ENCODE assay signal across 9 cellular contexts in the genomic region with DNA sequence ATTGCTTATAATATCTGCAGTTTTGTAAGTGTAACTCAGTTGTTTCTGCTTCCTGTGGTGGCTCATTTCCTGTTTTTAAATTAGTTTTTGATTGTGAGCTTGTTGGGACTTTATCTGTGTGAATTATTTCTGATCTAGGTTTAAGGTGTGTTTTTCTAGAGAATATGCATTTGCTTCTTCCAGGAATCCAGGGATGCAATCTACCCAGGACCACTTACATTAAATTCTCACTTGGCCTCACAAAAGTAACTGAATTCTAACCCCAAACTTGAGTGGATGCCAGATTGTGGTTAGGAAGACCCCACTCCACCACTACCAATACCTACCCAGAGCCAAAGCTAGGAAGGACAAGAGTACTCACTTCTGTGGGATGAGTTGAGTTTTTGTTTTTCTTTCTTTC. TPM values are rescaled to one million over a fixed set of nuclear protein-coding genes. Genes with fewer than 3 reads are reported as not detected.
DNase-seq lines count a peak whose midpoint lies in the region; ATAC-seq and TF ChIP-seq lines count a peak whose summit lies in the region.
"Had no signal": no experiment of that assay in that cellular context is flagged by ENCODE, and none has a peak within 500 bp of the region (broad histone marks: within the 10 kb centered on the region; RNA-seq: fewer than 3 reads in every experiment).

No MANE protein-coding gene starts in this region.

- ATAC-seq in SK-N-SH treated with all-trans-retinoic acid at 6 μM for 48 hours: no peak
- peak; percentile 12 for ATAC-seq in HG02798 (IDR thresholded peaks at IDR 0.05; ENCODE audit: poor library complexity, unreplicated experiment)
- peak; percentile 24 to 58 for ATAC-seq in activated naive CD4-positive, alpha-beta T cell treated with anti-CD3 and anti-CD28 coated beads, Interleukin-2, amount 50 U/mL, for 72 hours
- ATAC-seq: A549 had no signal

- H4K20me1 ChIP-seq in SK-N-SH (ENCODE audit: insufficient read depth): no peaks in the 10 kb centered on the region
- H4K20me1 ChIP-seq in smooth muscle cell (ENCODE audit: low read depth): peaks cover 9% of the 10 kb centered on the region

- H3K36me3 ChIP-seq in SK-N-SH (replicated peaks in 1 of 2; ENCODE audit: control insufficient read depth in 1 of 2, insufficient read depth in 2 of 2, low read length in 1 of 2) (peaks cover 7 to 9% of the 10 kb centered on the region in 2 experiments), smooth muscle cell (ENCODE audit: low read depth) (no peaks in the 10 kb centered on the region)

- DNase-seq in SK-N-SH: no peak
- no peak for DNase-seq in activated naive CD4-positive, alpha-beta T cell treated with anti-CD3 and anti-CD28 coated beads, Interleukin-2, amount 50 U/mL, for 72 hours (ENCODE audit: low spot score in 2 of 2)
- DNase-seq in smooth muscle cell (lab: John Stamatoyannopoulos, UW; ENCODE audit: unreplicated experiment): no peak
- no peak for DNase-seq in NCI-H128 (lab: John Stamatoyannopoulos, UW; ENCODE audit: unreplicated experiment)
- no peak for DNase-seq in NCI-H1105 treated with DMSO at 0.1 percent for 48 hours (lab: John Stamatoyannopoulos, UW)
- DNase-seq in NCI-H1436 treated with DMSO at 0.1 percent for 48 hours (lab: John Stamatoyannopoulos, UW): no peak

- TF ChIP-seq CTCF in SK-N-SH (IDR thresholded peaks at IDR 0.05): no peak
- no peak for TF ChIP-seq CTCF in smooth muscle cell (IDR thresholded peaks at IDR 0.05; ENCODE audit: borderline replicate concordance, insufficient read depth, poor library complexity, severe bottlenecking)

- H3K4me2 ChIP-seq in SK-N-SH (peak overlapping the region; percentile 25; the same call in 1 of the 2 replicates), smooth muscle cell (no peak overlapping the region)
- H3K4me2 ChIP-seq: A549 had no signal

- peak overlapping the region in 1 of 2 experiments; percentile 40; a peak in 2 of 4 replicates for H3K27ac ChIP-seq in SK-N-SH (ENCODE audit: low read depth in 2 of 2, low read length in 1 of 2)
- H3K27ac ChIP-seq in smooth muscle cell (ENCODE audit: low read depth): peak overlapping the region; percentile 52
- H3K27ac ChIP-seq: A549 had no signal

- H3K27me3 ChIP-seq in SK-N-SH (ENCODE audit: insufficient read depth) (no peaks in the 10 kb centered on the region), smooth muscle cell (ENCODE audit: low read depth) (no peaks in the 10 kb centered on the region)

- H3K79me2 ChIP-seq in SK-N-SH (ENCODE audit: insufficient read depth): peaks cover 65% of the 10 kb centered on the region
- peaks cover 40% of the 10 kb centered on the region for H3K79me2 ChIP-seq in smooth muscle cell (ENCODE audit: low read depth)

- H3K9me3 ChIP-seq in SK-N-SH (no peaks in the 10 kb centered on the region), smooth muscle cell (replicated peaks; ENCODE audit: low read depth) (no peaks in the 10 kb centered on the region)
- H3K9me3 ChIP-seq: A549 had no signal

- no peak for TF ChIP-seq EP300 in SK-N-SH (IDR thresholded peaks at IDR 0.05; ENCODE audit: borderline replicate concordance in 1 of 2, low read depth in 1 of 2, low read length in 1 of 2)

- no peak overlapping the region; the same call in 1 of the 2 replicates for H2AFZ ChIP-seq in SK-N-SH (ENCODE audit: low read depth)
- H2AFZ ChIP-seq in smooth muscle cell (ENCODE audit: low read depth): no peak overlapping the region

- peaks cover 5 to 18% of the 10 kb centered on the region in 2 donors for H3K36me3 Mint-ChIP-seq in activated naive CD4-positive, alpha-beta T cell treated with anti-CD3 and anti-CD28 coated beads, Interleukin-2, amount 50 U/mL, for 72 hours

- peaks cover 5% of the 10 kb centered on the region for H3F3A ChIP-seq in SK-N-SH (replicated peaks; ENCODE audit: insufficient read depth)
- H3F3A ChIP-seq in smooth muscle cell (ENCODE audit: low read depth): no peaks in the 10 kb centered on the region

- H3K9me2 ChIP-seq in SK-N-SH: no peaks in the 10 kb centered on the region

- H3K4me3 ChIP-seq in SK-N-SH (ENCODE audit: low read depth in 2 of 2, low read length in 1 of 2): no peak overlapping the region
- H3K4me3 ChIP-seq in smooth muscle cell: no peak overlapping the region
- H3K4me3 ChIP-seq: A549 had no signal

- H3K9ac ChIP-seq in SK-N-SH (no peak overlapping the region), smooth muscle cell (ENCODE audit: low read depth) (no peak overlapping the region)

- peak overlapping the region; percentile 82 to 95 for H3K27ac Mint-ChIP-seq in activated naive CD4-positive, alpha-beta T cell treated with anti-CD3 and anti-CD28 coated beads, Interleukin-2, amount 50 U/mL, for 72 hours

- no peaks in the 10 kb centered on the region for H3K9me3 Mint-ChIP-seq in activated naive CD4-positive, alpha-beta T cell treated with anti-CD3 and anti-CD28 coated beads, Interleukin-2, amount 50 U/mL, for 72 hours

- H3K4me1 ChIP-seq in SK-N-SH (ENCODE audit: control insufficient read depth in 1 of 2, insufficient read depth in 2 of 2, low read depth in 1 of 2, low read length in 1 of 2) (0 out of 4 replicates have a peak, but pooled peaks cover 0 to 11% of the 10 kb centered on the region in 2 experiments), smooth muscle cell (ENCODE audit: low read depth) (no peaks in the 10 kb centered on the region)
- H3K4me1 ChIP-seq: A549 had no signal

- CTCF ChIA-PET in SK-N-SH (lab: Yijun Ruan, JAX): interaction anchor here (0.6 kb wide), 1 partner anchor 11 kb away, joined by 3 read pairs; no protein-coding TSS in a partner anchor

- TF ChIP-seq RAD21 in SK-N-SH (IDR thresholded peaks at IDR 0.05; ENCODE audit: low read length): no peak

- POLR2A ChIA-PET in SK-N-SH (lab: Yijun Ruan, JAX): no interaction called here

TF ChIP-seq in SK-N-SH, 30 proteins besides CTCF, POLR2A, EP300 and RAD21 (continues in another document):
- TF ChIP-seq YY1 (IDR thresholded peaks at IDR 0.05; ENCODE audit: low read depth): no peak
- no peak for TF ChIP-seq MEF2A (IDR thresholded peaks at IDR 0.05; ENCODE audit: borderline replicate concordance, low read depth)
- no peak for TF ChIP-seq SMC3 (IDR thresholded peaks at IDR 0.05; ENCODE audit: low read depth, low read length)
- TF ChIP-seq, protein P1, sequence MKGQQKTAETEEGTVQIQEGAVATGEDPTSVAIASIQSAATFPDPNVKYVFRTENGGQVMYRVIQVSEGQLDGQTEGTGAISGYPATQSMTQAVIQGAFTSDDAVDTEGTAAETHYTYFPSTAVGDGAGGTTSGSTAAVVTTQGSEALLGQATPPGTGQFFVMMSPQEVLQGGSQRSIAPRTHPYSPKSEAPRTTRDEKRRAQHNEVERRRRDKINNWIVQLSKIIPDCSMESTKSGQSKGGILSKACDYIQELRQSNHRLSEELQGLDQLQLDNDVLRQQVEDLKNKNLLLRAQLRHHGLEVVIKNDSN (IDR thresholded peaks at IDR 0.05; ENCODE audit: borderline replicate concordance, low read depth): no peak
- TF ChIP-seq TCF12 (IDR thresholded peaks at IDR 0.05): no peak

TF ChIP-seq in SK-N-SH treated with all-trans-retinoic acid at 6 μM for 48 hours, 23 proteins besides CTCF, POLR2A, EP300 and RAD21 (continues in another document):
- TF ChIP-seq, protein P2, sequence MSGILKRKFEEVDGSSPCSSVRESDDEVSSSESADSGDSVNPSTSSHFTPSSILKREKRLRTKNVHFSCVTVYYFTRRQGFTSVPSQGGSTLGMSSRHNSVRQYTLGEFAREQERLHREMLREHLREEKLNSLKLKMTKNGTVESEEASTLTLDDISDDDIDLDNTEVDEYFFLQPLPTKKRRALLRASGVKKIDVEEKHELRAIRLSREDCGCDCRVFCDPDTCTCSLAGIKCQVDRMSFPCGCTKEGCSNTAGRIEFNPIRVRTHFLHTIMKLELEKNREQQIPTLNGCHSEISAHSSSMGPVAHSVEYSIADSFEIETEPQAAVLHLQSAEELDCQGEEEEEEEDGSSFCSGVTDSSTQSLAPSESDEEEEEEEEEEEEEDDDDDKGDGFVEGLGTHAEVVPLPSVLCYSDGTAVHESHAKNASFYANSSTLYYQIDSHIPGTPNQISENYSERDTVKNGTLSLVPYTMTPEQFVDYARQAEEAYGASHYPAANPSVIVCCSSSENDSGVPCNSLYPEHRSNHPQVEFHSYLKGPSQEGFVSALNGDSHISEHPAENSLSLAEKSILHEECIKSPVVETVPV (CRISPR knock-in tag; IDR thresholded peaks at IDR 0.05): no peak

RNA-seq across cellular contexts. Expression of a gene that starts 11.9 kb away (rescaled TPM):
- polyA plus RNA-seq in SK-N-SH (2012; rRNA removed) (3.5 and 5.3 TPM in 2 replicates), smooth muscle cell (8.5 TPM in 2 replicates)
- polyA plus RNA-seq in SK-N-SH (2012; cell fraction: cytosol; rRNA removed): 7.4 and 10.2 TPM in 2 replicates
- polyA plus RNA-seq in SK-N-SH (2012; cell fraction: nucleus; rRNA removed): 2.0 and 3.1 TPM in 2 replicates
- total RNA-seq in activated naive CD4-positive, alpha-beta T cell treated with anti-CD3 and anti-CD28 coated beads, Interleukin-2, amount 50 U/mL, for 72 hours: 10 to 100 TPM; 12.8 to 20.9 TPM
- total RNA-seq in smooth muscle cell: 17.9 and 20.3 TPM in 2 replicates

RNA-seq across cellular contexts. Expression of a gene that starts 34.9 kb away (rescaled TPM):
- 37.9 and 59.6 TPM in 2 replicates for polyA plus RNA-seq in SK-N-SH (2012; rRNA removed)
- 55.2 and 73.4 TPM in 2 replicates for polyA plus RNA-seq in SK-N-SH (2012; cell fraction: cytosol; rRNA removed)
- 32.1 and 82.3 TPM in 2 replicates for polyA plus RNA-seq in SK-N-SH (2012; cell fraction: nucleus; rRNA removed)
- 100 to 1,000 TPM; 115 to 156 TPM for total RNA-seq in activated naive CD4-positive, alpha-beta T cell treated with anti-CD3 and anti-CD28 coated beads, Interleukin-2, amount 50 U/mL, for 72 hours
- 138 and 169 TPM in 2 replicates for total RNA-seq in smooth muscle cell
- polyA plus RNA-seq in smooth muscle cell: 90.9 and 91.9 TPM in 2 replicates

RNA-seq across cellular contexts. Expression of a gene that starts 46.5 kb away (rescaled TPM):
- polyA plus RNA-seq in SK-N-SH (2012; rRNA removed) (19.3 and 24.4 TPM in 2 replicates), smooth muscle cell (50.4 and 68.1 TPM in 2 replicates)
- 29.1 and 30.8 TPM in 2 replicates for polyA plus RNA-seq in SK-N-SH (2012; cell fraction: cytosol; rRNA removed)
- polyA plus RNA-seq in SK-N-SH (2012; cell fraction: nucleus; rRNA removed): 15.4 and 17.7 TPM in 2 replicates
- total RNA-seq in activated naive CD4-positive, alpha-beta T cell treated with anti-CD3 and anti-CD28 coated beads, Interleukin-2, amount 50 U/mL, for 72 hours: 100 to 1,000 TPM in 1 of 2 donors, 10 to 100 TPM in 1; 95.7 to 205 TPM
- 105 and 136 TPM in 2 replicates for total RNA-seq in smooth muscle cell

RNA-seq across cellular contexts. Expression of a gene that starts 49.5 kb away (rescaled TPM):
- 15.2 and 18.0 TPM in 2 replicates for polyA plus RNA-seq in SK-N-SH (2012; rRNA removed)
- 20.7 and 25.8 TPM in 2 replicates for polyA plus RNA-seq in SK-N-SH (2012; cell fraction: cytosol; rRNA removed)
- polyA plus RNA-seq in SK-N-SH (2012; cell fraction: nucleus; rRNA removed): 6.6 and 8.8 TPM in 2 replicates
- 10 to 100 TPM; 20.9 to 26.3 TPM for total RNA-seq in activated naive CD4-positive, alpha-beta T cell treated with anti-CD3 and anti-CD28 coated beads, Interleukin-2, amount 50 U/mL, for 72 hours
- total RNA-seq in smooth muscle cell: 22.9 and 23.5 TPM in 2 replicates
- 10.7 and 18.3 TPM in 2 replicates for polyA plus RNA-seq in smooth muscle cell
